ENCODE assay signal across 1 cellular context in genomic region chr9:134040831-134041648, GRCh38.
TF ChIP-seq lines count a peak whose summit lies in the region.

No MANE protein-coding gene starts in this region.

TF ChIP-seq in SK-N-SH treated with all-trans-retinoic acid at 6 μM for 48 hours, 23 proteins besides CTCF, POLR2A, EP300 and RAD21 (continued from another document):
- TF ChIP-seq ZNF8 (CRISPR knock-in tag; IDR thresholded peaks at IDR 0.05) (no peak), ZFP30 (CRISPR knock-in tag; IDR thresholded peaks at IDR 0.05) (no peak), TOX (CRISPR knock-in tag; IDR thresholded peaks at IDR 0.05; ENCODE audit: borderline replicate concordance) (no peak), ISL1 (CRISPR knock-in tag; IDR thresholded peaks at IDR 0.05) (no peak), GLIS3 (CRISPR knock-in tag; IDR thresholded peaks at IDR 0.05) (no peak), ESRRG (CRISPR knock-in tag; IDR thresholded peaks at IDR 0.05) (no peak), TSHZ2 (CRISPR knock-in tag; IDR thresholded peaks at IDR 0.05) (no peak), CSRNP3 (CRISPR knock-in tag; IDR thresholded peaks at IDR 0.05) (no peak)
